1 cellular context compared by ENCODE assay signal in genomic region chr5:132339502-132339901, GRCh38.
TF ChIP-seq lines count a peak whose summit lies in the region.

No MANE protein-coding gene starts in this region.

TF ChIP-seq in A549, 52 proteins besides CTCF, POLR2A, EP300 and RAD21 (continued from another document):
- TF ChIP-seq BCL3 (IDR thresholded peaks at IDR 0.05) = no peak
- TF ChIP-seq MAFK (IDR thresholded peaks at IDR 0.05; ENCODE audit: partially characterized antibody) = no peak
- no peak for TF ChIP-seq HEYL (CRISPR knock-in tag; IDR thresholded peaks at IDR 0.05)
- no peak for TF ChIP-seq HOXA7 (CRISPR knock-in tag; IDR thresholded peaks at IDR 0.05)
- no peak for TF ChIP-seq MYC (IDR thresholded peaks at IDR 0.05; ENCODE audit: borderline replicate concordance, low read length)
- TF ChIP-seq NPAS2 (CRISPR knock-in tag; IDR thresholded peaks at IDR 0.05; ENCODE audit: borderline replicate concordance) = no peak
- TF ChIP-seq HDAC2 (IDR thresholded peaks at IDR 0.05) = no peak
- no peak for TF ChIP-seq FOSB (CRISPR knock-in tag; IDR thresholded peaks at IDR 0.05)
- no peak for TF ChIP-seq HMGXB4 (CRISPR knock-in tag; IDR thresholded peaks at IDR 0.05; ENCODE audit: borderline replicate concordance)
- TF ChIP-seq KDM5A (IDR thresholded peaks at IDR 0.05) = no peak
TF ChIP-seq in A549: peak in this region for 0.
